In the genomic region with DNA sequence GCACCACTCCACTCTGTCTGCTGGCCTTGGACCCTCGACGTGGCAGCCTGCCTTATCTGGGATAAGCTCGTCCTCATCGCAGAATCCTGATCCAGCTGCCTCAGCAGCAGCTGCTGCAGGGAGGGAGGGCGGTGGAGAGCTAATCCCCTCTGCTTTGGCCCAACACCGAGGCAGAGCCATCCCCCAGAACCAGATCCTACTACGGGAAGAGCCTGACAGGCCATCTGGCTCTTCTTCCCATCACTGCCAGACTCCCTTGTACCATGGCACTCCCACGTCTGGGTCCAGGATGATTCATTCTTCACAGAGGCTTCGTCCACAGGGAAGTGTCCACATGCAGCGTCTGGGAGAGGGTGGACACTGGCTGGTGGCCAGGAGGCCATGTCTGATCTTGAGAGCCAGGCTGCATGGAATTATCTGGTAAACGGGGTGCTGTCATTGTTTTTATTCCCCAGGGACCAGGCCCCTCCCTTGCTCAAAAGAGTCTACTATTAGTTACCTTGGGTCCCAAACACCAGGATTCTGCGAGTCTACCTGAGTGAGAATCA, we compare ENCODE assay signal across 11 cellular contexts. TPM values are rescaled to one million over a fixed set of nuclear protein-coding genes. Genes with fewer than 3 reads are reported as not detected.
DNase-seq lines count a peak whose midpoint lies in the region; ATAC-seq, FAIRE-seq and TF ChIP-seq lines count a peak whose summit lies in the region.
"Had no signal": no experiment of that assay in that cellular context is flagged by ENCODE, and none has a peak within 500 bp of the region (broad histone marks: within the 10 kb centered on the region; RNA-seq: fewer than 3 reads in every experiment).

No MANE protein-coding gene starts in this region.

- H3K36me3 Mint-ChIP-seq in stimulated activated naive B cell treated with anti-CD40 and anti-IgM and Interleukin-4, amounts not matched to agents 10 μg/mL and 1 μg/mL and 100 μg/mL, for 72 hours = no peaks in the 10 kb centered on the region
- H3K36me3 Mint-ChIP-seq in stimulated activated effector memory CD8-positive, alpha-beta T cell treated with anti-CD3 and anti-CD28 coated beads, Interleukin-12 subunit alpha, Interleukin-12 subunit beta, amount 100 ng/mL, for 72 hours = no peaks in the 10 kb centered on the region
- H3K36me3 Mint-ChIP-seq: activated naive CD4-positive, alpha-beta T cell treated with anti-CD3 and anti-CD28 coated beads, Interleukin-2, amount 50 U/mL, for 24 hours had no signal

- H3K4me3 ChIP-seq in pancreas = no peak overlapping the region

- ATAC-seq in pancreas = peak in 3 of 4 donors; percentile 27 to 48 (median 30)
- ATAC-seq in stimulated activated naive B cell treated with anti-CD40 and anti-IgM and Interleukin-4, amounts not matched to agents 10 μg/mL and 1 μg/mL and 100 μg/mL, for 72 hours (replicated peaks) = no peak
- ATAC-seq in stimulated activated effector memory CD8-positive, alpha-beta T cell treated with anti-CD3 and anti-CD28 coated beads, Interleukin-12 subunit alpha, Interleukin-12 subunit beta, amount 100 ng/mL, for 72 hours = no peak

- H3K4me1 Mint-ChIP-seq in stimulated activated naive B cell treated with anti-CD40 and anti-IgM and Interleukin-4, amounts not matched to agents 10 μg/mL and 1 μg/mL and 100 μg/mL, for 72 hours = no peaks in the 10 kb centered on the region
- H3K4me1 Mint-ChIP-seq in stimulated activated effector memory CD8-positive, alpha-beta T cell treated with anti-CD3 and anti-CD28 coated beads, Interleukin-12 subunit alpha, Interleukin-12 subunit beta, amount 100 ng/mL, for 72 hours = no peaks in the 10 kb centered on the region
- H3K4me1 Mint-ChIP-seq: activated naive CD4-positive, alpha-beta T cell treated with anti-CD3 and anti-CD28 coated beads, Interleukin-2, amount 50 U/mL, for 24 hours had no signal

- TF ChIP-seq CTCF in pancreas (IDR thresholded peaks at IDR 0.05) = no peak

- intact Hi-C loops in pancreas (cut with DNase I) = no loop called here

- no peaks in the 10 kb centered on the region for H3K9me3 Mint-ChIP-seq in stimulated activated naive B cell treated with anti-CD40 and anti-IgM and Interleukin-4, amounts not matched to agents 10 μg/mL and 1 μg/mL and 100 μg/mL, for 72 hours
- no peaks in the 10 kb centered on the region for H3K9me3 Mint-ChIP-seq in stimulated activated effector memory CD8-positive, alpha-beta T cell treated with anti-CD3 and anti-CD28 coated beads, Interleukin-12 subunit alpha, Interleukin-12 subunit beta, amount 100 ng/mL, for 72 hours
- H3K9me3 Mint-ChIP-seq: activated naive CD4-positive, alpha-beta T cell treated with anti-CD3 and anti-CD28 coated beads, Interleukin-2, amount 50 U/mL, for 24 hours had no signal

- H3K36me3 ChIP-seq in pancreas = no peaks in the 10 kb centered on the region

- no peaks in the 10 kb centered on the region for H3K27me3 ChIP-seq in pancreas

- 34 to 36% methylated on average over 12 of the region's 12 CpGs for WGBS in pancreas, 2 donors

- no peak overlapping the region for H3K4me3 Mint-ChIP-seq in stimulated activated naive B cell treated with anti-CD40 and anti-IgM and Interleukin-4, amounts not matched to agents 10 μg/mL and 1 μg/mL and 100 μg/mL, for 72 hours
- no peak overlapping the region for H3K4me3 Mint-ChIP-seq in stimulated activated effector memory CD8-positive, alpha-beta T cell treated with anti-CD3 and anti-CD28 coated beads, Interleukin-12 subunit alpha, Interleukin-12 subunit beta, amount 100 ng/mL, for 72 hours
- H3K4me3 Mint-ChIP-seq: activated naive CD4-positive, alpha-beta T cell treated with anti-CD3 and anti-CD28 coated beads, Interleukin-2, amount 50 U/mL, for 24 hours had no signal

- peaks cover 40 to 44% of the 10 kb centered on the region in 2 donors for H3K27me3 Mint-ChIP-seq in stimulated activated naive B cell treated with anti-CD40 and anti-IgM and Interleukin-4, amounts not matched to agents 10 μg/mL and 1 μg/mL and 100 μg/mL, for 72 hours

- H3K9me3 ChIP-seq in pancreas = no peaks in the 10 kb centered on the region

- H3K27ac Mint-ChIP-seq in stimulated activated naive B cell treated with anti-CD40 and anti-IgM and Interleukin-4, amounts not matched to agents 10 μg/mL and 1 μg/mL and 100 μg/mL, for 72 hours = no peak overlapping the region
- H3K27ac Mint-ChIP-seq in stimulated activated effector memory CD8-positive, alpha-beta T cell treated with anti-CD3 and anti-CD28 coated beads, Interleukin-12 subunit alpha, Interleukin-12 subunit beta, amount 100 ng/mL, for 72 hours = no peak overlapping the region
- H3K27ac Mint-ChIP-seq: activated naive CD4-positive, alpha-beta T cell treated with anti-CD3 and anti-CD28 coated beads, Interleukin-2, amount 50 U/mL, for 24 hours had no signal

- H3K27ac ChIP-seq in epithelial cell of prostate = peak overlapping the region; percentile 99
- no peak overlapping the region for H3K27ac ChIP-seq in pancreas

- H3K4me1 ChIP-seq in pancreas = no peaks in the 10 kb centered on the region

- FAIRE-seq in pancreas (lab: Jason Lieb, UNC) = no peak
- FAIRE-seq: GM18507 had no signal

- peak; percentile 92 for DNase-seq in D341Med (ENCODE audit: low spot score)
- peak; percentile 84 for DNase-seq in NCI-H226
- DNase-seq in epithelial cell of prostate (ENCODE audit: low read depth, low spot score) = no peak
- peak in 2 of 6 donors; percentile 16 to 54 for DNase-seq in pancreas
- DNase-seq in stimulated activated naive B cell treated with anti-CD40 and anti-IgM and Interleukin-4, amounts not matched to agents 10 μg/mL and 1 μg/mL and 100 μg/mL, for 72 hours = no peak
- DNase-seq in stimulated activated effector memory CD8-positive, alpha-beta T cell treated with anti-CD3 and anti-CD28 coated beads, Interleukin-12 subunit alpha, Interleukin-12 subunit beta, amount 100 ng/mL, for 72 hours (ENCODE audit: low spot score in 2 of 2) = no peak
- DNase-seq in SIG-M5 (lab: John Stamatoyannopoulos, UW) = no peak
- no peak for DNase-seq in Kasumi-1 (lab: John Stamatoyannopoulos, UW)
- DNase-seq: SHP77 treated with DMSO at 0.1 percent for 48 hours had no signal

RNA-seq across cellular contexts. Expression of a gene that starts 14.6 kb away (rescaled TPM):
- total RNA-seq in pancreas = under 1 TPM in 5 of 6 donors, not detected in 1; 0.04 to 0.37 (median 0.06) TPM
- under 1 TPM; 0.12 to 0.15 TPM for polyA plus RNA-seq in pancreas

Comparison
In these comparisons a context has a peak if more than half of its experiments do, and no peak if none do; other contexts are left out.
1. DNase-seq: peak in D341Med (single experiment) and NCI-H226 (single experiment); none in epithelial cell of prostate (single experiment), stimulated activated naive B cell treated with anti-CD40 and anti-IgM and Interleukin-4, amounts not matched to agents 10 μg/mL and 1 μg/mL and 100 μg/mL, for 72 hours (single experiment), stimulated activated effector memory CD8-positive, alpha-beta T cell treated with anti-CD3 and anti-CD28 coated beads, Interleukin-12 subunit alpha, Interleukin-12 subunit beta, amount 100 ng/mL, for 72 hours (0 of 2), SIG-M5 (single experiment) and Kasumi-1 (0 of 2).
2. ATAC-seq: peak in pancreas (3 of 4); none in stimulated activated naive B cell treated with anti-CD40 and anti-IgM and Interleukin-4, amounts not matched to agents 10 μg/mL and 1 μg/mL and 100 μg/mL, for 72 hours (0 of 2) and stimulated activated effector memory CD8-positive, alpha-beta T cell treated with anti-CD3 and anti-CD28 coated beads, Interleukin-12 subunit alpha, Interleukin-12 subunit beta, amount 100 ng/mL, for 72 hours (single experiment).